ENCODE assay signal across 1 cellular context in genomic region chr5:169063269-169063919, GRCh38.
TF ChIP-seq lines count a peak whose summit lies in the region.

No MANE protein-coding gene starts in this region.

TF ChIP-seq in SK-N-SH, 30 proteins besides CTCF, POLR2A, EP300 and RAD21 (continued from another document):
- TF ChIP-seq ZBTB33 (IDR thresholded peaks at IDR 0.05; ENCODE audit: borderline replicate concordance, low read depth) (no peak), IRF3 (IDR thresholded peaks at IDR 0.05; ENCODE audit: low read depth, low read length) (no peak), RCOR1 (IDR thresholded peaks at IDR 0.05; ENCODE audit: low read length) (no peak), MEF2A (IDR thresholded peaks at IDR 0.05; ENCODE audit: borderline replicate concordance, low read depth) (no peak), CHD2 (IDR thresholded peaks at IDR 0.05; ENCODE audit: low read length, partially characterized antibody) (no peak), RFX5 (IDR thresholded peaks at IDR 0.05; ENCODE audit: low read length) (no peak)
